ENCODE assay signal across 20 cellular contexts in genomic region chr18:45408218-45408617, GRCh38.
"Had no signal": no experiment of that assay in that cellular context is flagged by ENCODE, and none has a peak within 500 bp of the region (broad histone marks: within the 10 kb centered on the region; RNA-seq: fewer than 3 reads in every experiment).

No MANE protein-coding gene starts in this region.

- H3K36me3 Mint-ChIP-seq: activated naive CD4-positive, alpha-beta T cell treated with anti-CD3 and anti-CD28 coated beads, Interleukin-2, amount 50 U/mL, for 72 hours; memory B cell; stimulated activated memory B cell treated with anti-CD40 and anti-IgM and Interleukin-4, amounts not matched to agents 10 μg/mL and 1 μg/mL and 100 μg/mL, for 72 hours; WTC11 had no signal

- FAIRE-seq: small intestine, urothelium cell line had no signal

- H3K4me1 ChIP-seq: colonic mucosa, stomach, transverse colon had no signal

- H3K4me3 ChIP-seq: colonic mucosa, dorsolateral prefrontal cortex, stomach, suprapubic skin, transverse colon had no signal

- H3K79me2 ChIP-seq: parathyroid adenoma had no signal

- H3K4me3 Mint-ChIP-seq: activated T-helper 17 cell treated with anti-CD3 and anti-CD28 coated beads, Interleukin-2, amount 50 U/mL, for 72 hours; memory B cell; nephron progenitor cell; stimulated activated memory B cell treated with anti-CD40 and anti-IgM and Interleukin-4, amounts not matched to agents 10 μg/mL and 1 μg/mL and 100 μg/mL, for 72 hours; WTC11 had no signal

- H2AFZ ChIP-seq: parathyroid adenoma had no signal

- DNase-seq: activated T-cell treated with anti-CD3 and anti-CD28 coated beads, Interleukin-2, amount 50 U/mL, for 1 hour; aorta; colonic mucosa; dorsolateral prefrontal cortex; kidney glomerular epithelial cell; nephron progenitor cell; nucleus accumbens; small intestine; stomach; T1000; transverse colon had no signal

- H3K27ac Mint-ChIP-seq: activated naive CD4-positive, alpha-beta T cell treated with anti-CD3 and anti-CD28 coated beads, Interleukin-2, amount 50 U/mL, for 72 hours; activated T-helper 17 cell treated with anti-CD3 and anti-CD28 coated beads, Interleukin-2, amount 50 U/mL, for 72 hours; memory B cell; nephron progenitor cell; stimulated activated memory B cell treated with anti-CD40 and anti-IgM and Interleukin-4, amounts not matched to agents 10 μg/mL and 1 μg/mL and 100 μg/mL, for 72 hours; WTC11 had no signal

- H3K27ac ChIP-seq: colonic mucosa, dorsolateral prefrontal cortex, parathyroid adenoma, stomach, suprapubic skin, transverse colon had no signal

- H3K27me3 ChIP-seq: colonic mucosa, stomach, suprapubic skin, transverse colon had no signal

- H3K4me1 Mint-ChIP-seq: activated T-helper 17 cell treated with anti-CD3 and anti-CD28 coated beads, Interleukin-2, amount 50 U/mL, for 72 hours; memory B cell; stimulated activated memory B cell treated with anti-CD40 and anti-IgM and Interleukin-4, amounts not matched to agents 10 μg/mL and 1 μg/mL and 100 μg/mL, for 72 hours had no signal

- H3K9ac ChIP-seq: parathyroid adenoma had no signal

- ATAC-seq: activated naive CD4-positive, alpha-beta T cell treated with anti-CD3 and anti-CD28 coated beads, Interleukin-2, amount 50 U/mL, for 72 hours; activated T-helper 17 cell treated with anti-CD3 and anti-CD28 coated beads, Interleukin-2, amount 50 U/mL, for 72 hours; sciatic nerve; stimulated activated memory B cell treated with anti-CD40 and anti-IgM and Interleukin-4, amounts not matched to agents 10 μg/mL and 1 μg/mL and 100 μg/mL, for 72 hours; WTC11 had no signal

- H3K9me3 ChIP-seq: colonic mucosa, stomach, suprapubic skin, transverse colon had no signal

- H3K9me3 Mint-ChIP-seq: activated T-helper 17 cell treated with anti-CD3 and anti-CD28 coated beads, Interleukin-2, amount 50 U/mL, for 72 hours had no signal

- H3K36me3 ChIP-seq: colonic mucosa, stomach, suprapubic skin, transverse colon had no signal
